8 cellular contexts compared by ENCODE assay signal in genomic region chr19:53511933-53512374, GRCh38. TPM values are rescaled to one million over a fixed set of nuclear protein-coding genes. Genes with fewer than 3 reads are reported as not detected.
DNase-seq lines count a peak whose midpoint lies in the region; ATAC-seq and TF ChIP-seq lines count a peak whose summit lies in the region.

No MANE protein-coding gene starts in this region.

- no peak overlapping the region for H3K4me3 ChIP-seq in fibroblast of villous mesenchyme (ENCODE audit: low read depth, low read length)

- DNase-seq in NCI-H1105 treated with DMSO at 0.1 percent for 48 hours (lab: John Stamatoyannopoulos, UW) (peak; percentile 12), NCI-H1105 (lab: John Stamatoyannopoulos, UW) (no peak), NCI-H82 treated with DMSO at 0.1 percent for 48 hours (lab: John Stamatoyannopoulos, UW; ENCODE audit: unreplicated experiment) (peak; percentile 6), fibroblast of villous mesenchyme (ENCODE audit: low read depth) (peak; percentile 74), omental fat pad (ENCODE audit: low spot score) (peak; percentile 47)
- DNase-seq in activated T-cell treated with anti-CD3 and anti-CD28 coated beads, Interleukin-2, amount 50 U/mL, for 48 hours: peak; percentile 58 to 69

- TF ChIP-seq CTCF in fibroblast of villous mesenchyme (IDR thresholded peaks at IDR 0.05; ENCODE audit: insufficient read depth, low read depth, low read length): peak; percentile 79
- peak in 1 of 3 donors; percentile 56 for TF ChIP-seq CTCF in omental fat pad (IDR thresholded peaks at IDR 0.05)

- ATAC-seq in omental fat pad (ENCODE audit: low FRiP score) (peak; percentile 73), HG02970 (IDR thresholded peaks at IDR 0.05; ENCODE audit: low FRiP score, unreplicated experiment) (no peak), GM21576 (IDR thresholded peaks at IDR 0.05; ENCODE audit: unreplicated experiment) (no peak)

RNA-seq across cellular contexts. Expression of gene ZNF331, which starts 26.0 kb away (rescaled TPM):
- total RNA-seq in fibroblast of villous mesenchyme (9.0 and 13.4 TPM in 2 replicates), omental fat pad (100 to 1,000 TPM in 1 of 4 donors, 10 to 100 TPM in 3; 29.9 to 415 (median 55.0) TPM)

RNA-seq across cellular contexts. Expression of gene ZNF813, which starts 44.4 kb away (rescaled TPM):
- total RNA-seq in fibroblast of villous mesenchyme: 1.9 and 3.0 TPM in 2 replicates
- 10 to 100 TPM in 1 of 4 donors, 1 to 10 TPM in 3; 2.5 to 11.0 (median 2.9) TPM for total RNA-seq in omental fat pad
